In the genomic region with DNA sequence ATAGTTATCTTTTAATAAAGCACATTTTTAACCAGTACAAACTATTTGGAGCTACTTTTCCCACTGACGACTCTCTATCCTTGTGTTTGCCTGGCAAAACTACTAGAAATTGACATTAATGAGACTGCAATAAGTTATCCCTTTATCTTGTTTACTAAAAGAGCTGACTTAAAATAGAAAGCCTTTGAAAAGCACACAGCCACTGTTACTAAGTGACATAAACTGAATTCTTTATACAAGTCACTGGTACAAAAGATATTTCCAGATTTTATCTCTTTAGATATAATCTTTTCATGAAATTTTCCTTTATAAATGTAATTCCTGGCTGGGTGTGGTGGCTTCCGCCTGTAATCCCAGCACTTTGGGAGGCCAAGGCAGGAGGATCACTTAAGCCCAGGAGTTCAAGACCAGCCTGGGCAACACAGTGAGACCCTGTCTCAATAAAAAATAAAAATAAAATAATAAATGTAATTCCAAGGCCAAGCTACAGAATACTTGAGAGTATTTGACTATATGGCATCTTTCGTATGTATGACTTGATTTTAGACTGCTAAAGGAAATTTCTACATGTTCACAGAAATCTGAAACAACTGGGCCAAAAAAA, we compare ENCODE assay signal across 11 cellular contexts. TPM values are rescaled to one million over a fixed set of nuclear protein-coding genes. Genes with fewer than 3 reads are reported as not detected.
DNase-seq lines count a peak whose midpoint lies in the region; ATAC-seq and TF ChIP-seq lines count a peak whose summit lies in the region.
"Had no signal": no experiment of that assay in that cellular context is flagged by ENCODE, and none has a peak within 500 bp of the region (broad histone marks: within the 10 kb centered on the region; RNA-seq: fewer than 3 reads in every experiment).

No MANE protein-coding gene starts in this region.

- no peak overlapping the region for H3K4me3 ChIP-seq in stomach
- no peak overlapping the region for H3K4me3 ChIP-seq in WERI-Rb-1 (ENCODE audit: low read depth, low read length)

- no peaks in the 10 kb centered on the region for H3K27me3 Mint-ChIP-seq in activated T-cell treated with anti-CD3 and anti-CD28 coated beads, Interleukin-2, amount 50 U/mL, for 72 hours (ENCODE audit: low read depth)

- peak overlapping the region in 1 of 2 donors; percentile 66 for H3K4me3 Mint-ChIP-seq in activated T-cell treated with anti-CD3 and anti-CD28 coated beads, Interleukin-2, amount 50 U/mL, for 72 hours

- peak overlapping the region; percentile 64 for H3K27ac Mint-ChIP-seq in activated T-cell treated with anti-CD3 and anti-CD28 coated beads, Interleukin-2, amount 50 U/mL, for 72 hours

- no peak for TF ChIP-seq POLR2A in erythroblast (IDR thresholded peaks at IDR 0.05; ENCODE audit: low read length)
- no peak for TF ChIP-seq POLR2A in stomach (IDR thresholded peaks at IDR 0.05)

- intact Hi-C loops in stomach (cut with DNase I; ENCODE audit: low total_unique reads) = no loop called here

- H3K36me3 ChIP-seq in stomach = no peaks in the 10 kb centered on the region
- no peaks in the 10 kb centered on the region for H3K36me3 ChIP-seq in WERI-Rb-1

- no peak for DNase-seq in activated T-cell treated with anti-CD3 and anti-CD28 coated beads, Interleukin-2, amount 50 U/mL, for 72 hours
- no peak for DNase-seq in activated T-cell treated with anti-CD3 and anti-CD28 coated beads, Interleukin-2, amount 50 U/mL, for 1 hour
- DNase-seq in OCI-M1 (lab: John Stamatoyannopoulos, UW) (peak; percentile 49), erythroblast (lab: John Stamatoyannopoulos, UW) (peak; percentile 8 to 58), stomach (no peak), WERI-Rb-1 (no peak)
- DNase-seq in activated CD4-positive, alpha-beta T cell treated with anti-CD3 and anti-CD28 coated beads, Interleukin-2, amount 50 U/mL, for 4 hours = no peak
- DNase-seq: effector CD8-positive, alpha-beta T cell; NCI-H1694 treated with DMSO at 0.1 percent for 48 hours; NK-92 treated with Interleukin-12 subunit alpha and Interleukin-12 subunit beta, amount 100 ng/mL, for 24 hours had no signal

- no peak for TF ChIP-seq EP300 in stomach (IDR thresholded peaks at IDR 0.05)

- H3K9me3 Mint-ChIP-seq in activated T-cell treated with anti-CD3 and anti-CD28 coated beads, Interleukin-2, amount 50 U/mL, for 72 hours = no peaks in the 10 kb centered on the region

- H3K27ac ChIP-seq in stomach = peak overlapping the region; percentile 48 to 97 (median 71)
- H3K27ac ChIP-seq in WERI-Rb-1 = no peak overlapping the region

- H3K9me3 ChIP-seq in stomach (no peaks in the 10 kb centered on the region), WERI-Rb-1 (ENCODE audit: severe bottlenecking) (no peaks in the 10 kb centered on the region)

- peaks cover 66 to 94% (median 76%) of the 10 kb centered on the region in 4 donors for H3K4me1 ChIP-seq in stomach

- no peaks in the 10 kb centered on the region for H3K27me3 ChIP-seq in stomach
- H3K27me3 ChIP-seq in WERI-Rb-1 (ENCODE audit: insufficient read depth, low read depth, severe bottlenecking) = no peaks in the 10 kb centered on the region

- no peak for ATAC-seq in activated T-cell treated with anti-CD3 and anti-CD28 coated beads, Interleukin-2, amount 50 U/mL, for 72 hours (replicated peaks in 1 of 2)
- no peak for ATAC-seq in activated CD4-positive, CD25-positive, alpha-beta regulatory T cell treated with anti-CD3 and anti-CD28 coated beads, Interleukin-2, amount 50 U/mL, for 24 hours

- H3K4me1 Mint-ChIP-seq in activated T-cell treated with anti-CD3 and anti-CD28 coated beads, Interleukin-2, amount 50 U/mL, for 72 hours (ENCODE audit: low read depth) = peaks cover 54% of the 10 kb centered on the region

- no peak for TF ChIP-seq CTCF in stomach (IDR thresholded peaks at IDR 0.05)
- TF ChIP-seq CTCF in WERI-Rb-1 (IDR thresholded peaks at IDR 0.05; ENCODE audit: low read depth, low read length) = no peak

- peaks cover 0 to 4% of the 10 kb centered on the region in 2 donors for H3K36me3 Mint-ChIP-seq in activated T-cell treated with anti-CD3 and anti-CD28 coated beads, Interleukin-2, amount 50 U/mL, for 72 hours (ENCODE audit: insufficient read depth in 2 of 2)

- 32 to 59% (median 55%) methylated on average over 3 of the region's 3 CpGs for WGBS in stomach, 5 donors

RNA-seq across cellular contexts. Expression of a gene that starts 9.5 kb away (rescaled TPM):
- 10 to 100 TPM; 11.2 to 12.3 TPM for total RNA-seq in activated T-cell treated with anti-CD3 and anti-CD28 coated beads, Interleukin-2, amount 50 U/mL, for 72 hours
- 10 to 100 TPM; 11.1 to 47.2 (median 19.2) TPM for total RNA-seq in stomach
- polyA plus RNA-seq in stomach = 1 to 10 TPM; 2.4 to 5.5 (median 2.9) TPM

Comparison
In these comparisons a context has a peak if more than half of its experiments do, and no peak if none do; other contexts are left out.
1. DNase-seq: peak in OCI-M1 (single experiment) and erythroblast (2 of 2); none in activated T-cell treated with anti-CD3 and anti-CD28 coated beads, Interleukin-2, amount 50 U/mL, for 72 hours (0 of 2), activated T-cell treated with anti-CD3 and anti-CD28 coated beads, Interleukin-2, amount 50 U/mL, for 1 hour (single experiment), stomach (single experiment), activated CD4-positive, alpha-beta T cell treated with anti-CD3 and anti-CD28 coated beads, Interleukin-2, amount 50 U/mL, for 4 hours (0 of 2) and WERI-Rb-1 (single experiment).